14 cellular contexts compared by ENCODE assay signal in genomic region chr2:88561646-88562388, GRCh38.
DNase-seq lines count a peak whose midpoint lies in the region; ATAC-seq and TF ChIP-seq lines count a peak whose summit lies in the region.
"Had no signal": no experiment of that assay in that cellular context is flagged by ENCODE, and none has a peak within 500 bp of the region (broad histone marks: within the 10 kb centered on the region; RNA-seq: fewer than 3 reads in every experiment).

No MANE protein-coding gene starts in this region.

- intact Hi-C loops in CD8-positive, alpha-beta T cell (cut with DNase I, micrococcal nuclease) = no loop called here

- no peak overlapping the region for H3K27ac Mint-ChIP-seq in CD8-positive, alpha-beta T cell

- H3K36me3 ChIP-seq in CD8-positive, alpha-beta T cell (ENCODE audit: insufficient read depth, low read length) = no peaks in the 10 kb centered on the region

- no peak overlapping the region for H3K4me3 ChIP-seq in CD8-positive, alpha-beta T cell (ENCODE audit: low read depth, low read length)

- H3K27me3 ChIP-seq in CD8-positive, alpha-beta T cell (ENCODE audit: insufficient read depth, low read length) = no peaks in the 10 kb centered on the region
- H3K27me3 ChIP-seq: neutrophil had no signal

- no peak overlapping the region for H3K4me3 Mint-ChIP-seq in CD8-positive, alpha-beta T cell

- no peaks in the 10 kb centered on the region for H3K4me1 ChIP-seq in CD8-positive, alpha-beta T cell (ENCODE audit: insufficient read depth, low read length)

- H3K4me1 Mint-ChIP-seq in CD8-positive, alpha-beta T cell (ENCODE audit: low read depth) = no peaks in the 10 kb centered on the region

- no peaks in the 10 kb centered on the region for H3K9me3 Mint-ChIP-seq in CD8-positive, alpha-beta T cell

- CTCF ChIA-PET in CD8-positive, alpha-beta T cell (lab: Charles Lee) = interaction anchor here (1.5 kb wide), 1 partner anchor 110 kb away, joined by 5 read pairs; no protein-coding TSS in a partner anchor

- no peak overlapping the region for H3K27ac ChIP-seq in CD8-positive, alpha-beta T cell (ENCODE audit: low read depth, low read length)
- H3K27ac ChIP-seq: C4-2B, neutrophil had no signal

- peak; percentile 52 for ATAC-seq in GM18499 (IDR thresholded peaks at IDR 0.05; ENCODE audit: insufficient read depth, unreplicated experiment)
- ATAC-seq in GM19452 (IDR thresholded peaks at IDR 0.05; ENCODE audit: unreplicated experiment) = peak; percentile 59
- ATAC-seq in HG02884 (IDR thresholded peaks at IDR 0.05; ENCODE audit: unreplicated experiment) = peak; percentile 69
- ATAC-seq in HG03575 (IDR thresholded peaks at IDR 0.05; ENCODE audit: extremely low read depth, insufficient number of reproducible peaks, low FRiP score, unreplicated experiment) = peak; percentile 38
- ATAC-seq in CD8-positive, alpha-beta T cell = no peak
- ATAC-seq: PC-3 had no signal

- peaks cover 65% of the 10 kb centered on the region for H3K36me3 Mint-ChIP-seq in CD8-positive, alpha-beta T cell

- DNase-seq in NCI-H187 treated with DMSO at 0.1 percent for 48 hours (lab: John Stamatoyannopoulos, UW) (no peak), DMS 273 (lab: John Stamatoyannopoulos, UW; ENCODE audit: unreplicated experiment) (no peak), ureter (ENCODE audit: low spot score) (no peak)
- DNase-seq in CD8-positive, alpha-beta T cell = no peak
- DNase-seq: activated gamma-delta T cell treated with Interleukin-2 at 50 U/mL for 16 hours; kidney glomerular epithelial cell; PC-3; stimulated activated CD4-positive, alpha-beta T cell treated with anti-CD3 and anti-CD28 coated beads, Interleukin-1b, Interleukin-23, amount 100 ng/mL, for 48 hours had no signal

- no peaks in the 10 kb centered on the region for H3K9me3 ChIP-seq in CD8-positive, alpha-beta T cell (ENCODE audit: low read length)
- H3K9me3 ChIP-seq: neutrophil had no signal

- H3K27me3 Mint-ChIP-seq in CD8-positive, alpha-beta T cell (ENCODE audit: low read depth) = no peaks in the 10 kb centered on the region

- TF ChIP-seq CTCF in CD8-positive, alpha-beta T cell (IDR thresholded peaks at IDR 0.05) = no peak

- POLR2A ChIA-PET in CD8-positive, alpha-beta T cell (lab: Charles Lee) = no interaction called here
